ENCODE assay signal across 8 cellular contexts in genomic region chr7:148699024-148699771, GRCh38. TPM values are rescaled to one million over a fixed set of nuclear protein-coding genes. Genes with fewer than 3 reads are reported as not detected.
DNase-seq lines count a peak whose midpoint lies in the region; ATAC-seq and TF ChIP-seq lines count a peak whose summit lies in the region.

No MANE protein-coding gene starts in this region.

- 0% methylated on average over 80 to 105 of the region's 105 CpGs for WGBS in heart right ventricle, 2 donors
- 0 to 1% (median 0%) methylated on average over 58 to 105 of the region's 105 CpGs for WGBS in psoas muscle, 3 donors

- intact Hi-C loops in heart right ventricle (cut with DNase I): loop anchor here in 5 of 10 donors (5.0 to 10.0 kb wide), 6 partner anchors 124 to 393 kb away; partner anchors contain the start of genes EZH2 (in 2 of the 5) and ZNF786 (in 1 of the 5)
- intact Hi-C loops in psoas muscle (cut with DNase I): loop anchor here in 1 of 2 donors (5.0 to 10.0 kb wide), 6 partner anchors 72 to 266 kb away; partner anchors contain the start of gene EZH2

- H3K9me3 ChIP-seq in heart right ventricle: no peaks in the 10 kb centered on the region
- no peaks in the 10 kb centered on the region for H3K9me3 ChIP-seq in psoas muscle

- H3K36me3 Mint-ChIP-seq in activated naive CD4-positive, alpha-beta T cell treated with anti-CD3 and anti-CD28 coated beads, Interleukin-2, amount 50 U/mL, for 24 hours: peaks cover 8% of the 10 kb centered on the region

- peaks cover 72% of the 10 kb centered on the region for H3K4me1 Mint-ChIP-seq in activated naive CD4-positive, alpha-beta T cell treated with anti-CD3 and anti-CD28 coated beads, Interleukin-2, amount 50 U/mL, for 24 hours

- DNase-seq in C1 segment of cervical spinal cord (lab: John Stamatoyannopoulos, UW) (peak in 9 of 14 donors; percentile 32 to 81 (median 59)), RWPE1 (ENCODE audit: low spot score) (no peak), heart right ventricle (peak; percentile 42 to 67), psoas muscle (peak; percentile 76 to 83), SKM-1 (lab: John Stamatoyannopoulos, UW; ENCODE audit: unreplicated experiment) (no peak)

- peaks cover 10 to 60% (median 51%) of the 10 kb centered on the region in 9 donors for H3K4me1 ChIP-seq in heart right ventricle
- peaks cover 41% of the 10 kb centered on the region for H3K4me1 ChIP-seq in psoas muscle

- CTCF ChIA-PET in RWPE1 (lab: Yijun Ruan, JAX): no interaction called here

- H3K27me3 Mint-ChIP-seq in activated naive CD4-positive, alpha-beta T cell treated with anti-CD3 and anti-CD28 coated beads, Interleukin-2, amount 50 U/mL, for 24 hours: no peaks in the 10 kb centered on the region

- no peak for TF ChIP-seq CTCF in RWPE1 (conservative IDR thresholded peaks at IDR 0.05; ENCODE audit: low read depth)
- TF ChIP-seq CTCF in heart right ventricle (IDR thresholded peaks at IDR 0.05): no peak
- TF ChIP-seq CTCF in psoas muscle (IDR thresholded peaks at IDR 0.05): no peak

- peaks cover 5% of the 10 kb centered on the region for H3K9me3 Mint-ChIP-seq in activated naive CD4-positive, alpha-beta T cell treated with anti-CD3 and anti-CD28 coated beads, Interleukin-2, amount 50 U/mL, for 24 hours

- peak overlapping the region; percentile 50 to 97 (median 93) for H3K4me3 ChIP-seq in heart right ventricle
- peak overlapping the region; percentile 97 for H3K4me3 ChIP-seq in psoas muscle

- H3K4me3 Mint-ChIP-seq in activated naive CD4-positive, alpha-beta T cell treated with anti-CD3 and anti-CD28 coated beads, Interleukin-2, amount 50 U/mL, for 24 hours: peak overlapping the region; percentile 98

- peak; percentile 30 for ATAC-seq in HG03103 (IDR thresholded peaks at IDR 0.05; ENCODE audit: low read depth, unreplicated experiment)
- peak; percentile 3 to 72 (median 36) for ATAC-seq in heart right ventricle
- peak; percentile 62 to 72 (median 70) for ATAC-seq in psoas muscle

- TF ChIP-seq POLR2A in GM18951 (IDR thresholded peaks at IDR 0.05; ENCODE audit: extremely low read depth, insufficient read depth, insufficient read length): peak; percentile 57

- H3K27ac ChIP-seq in RWPE1 (peak overlapping the region; percentile 93), heart right ventricle (peak overlapping the region; percentile 89 to 100 (median 96)), psoas muscle (peak overlapping the region; percentile 99)

- no peaks in the 10 kb centered on the region for H3K36me3 ChIP-seq in heart right ventricle
- no peaks in the 10 kb centered on the region for H3K36me3 ChIP-seq in psoas muscle (ENCODE audit: insufficient read depth in 1 of 2, low read depth in 1 of 2)

- in situ Hi-C loops in GM18951 (cut with MboI; ENCODE audit: low sequenced_read_pairs, unreplicated experiment): no loop called here

- no peaks in the 10 kb centered on the region for H3K27me3 ChIP-seq in heart right ventricle
- no peaks in the 10 kb centered on the region for H3K27me3 ChIP-seq in psoas muscle (ENCODE audit: insufficient read depth in 3 of 3, low read length in 2 of 3)

- POLR2A ChIA-PET in RWPE1 (lab: Yijun Ruan, JAX; ENCODE audit: low non-redundant PET): no interaction called here

- peak overlapping the region; percentile 84 for H3K27ac Mint-ChIP-seq in activated naive CD4-positive, alpha-beta T cell treated with anti-CD3 and anti-CD28 coated beads, Interleukin-2, amount 50 U/mL, for 24 hours

RNA-seq across cellular contexts. Expression of gene CUL1, which starts 0.5 kb away (rescaled TPM):
- 10 to 100 TPM; 40.6 to 53.4 (median 45.0) TPM for total RNA-seq in heart right ventricle
- 10 to 100 TPM; 14.0 to 33.5 TPM for polyA plus RNA-seq in heart right ventricle
- 10 to 100 TPM; 65.1 to 97.1 (median 88.8) TPM for total RNA-seq in psoas muscle
- polyA plus RNA-seq in psoas muscle: 100 to 1,000 TPM in 1 of 3 donors, 10 to 100 TPM in 2; 66.3 to 149 (median 76.8) TPM

Comparison
In these comparisons a context has a peak if more than half of its experiments do, and no peak if none do; other contexts are left out.
1. DNase-seq: peak in C1 segment of cervical spinal cord (9 of 14), heart right ventricle (2 of 2) and psoas muscle (2 of 2); none in RWPE1 (single experiment) and SKM-1 (single experiment).
2. Peak in every context shown above with its lines, with median percentiles within 50 percentile points of each other: ATAC-seq and H3K27ac ChIP-seq.